1 cellular context compared by ENCODE assay signal in the genomic region with DNA sequence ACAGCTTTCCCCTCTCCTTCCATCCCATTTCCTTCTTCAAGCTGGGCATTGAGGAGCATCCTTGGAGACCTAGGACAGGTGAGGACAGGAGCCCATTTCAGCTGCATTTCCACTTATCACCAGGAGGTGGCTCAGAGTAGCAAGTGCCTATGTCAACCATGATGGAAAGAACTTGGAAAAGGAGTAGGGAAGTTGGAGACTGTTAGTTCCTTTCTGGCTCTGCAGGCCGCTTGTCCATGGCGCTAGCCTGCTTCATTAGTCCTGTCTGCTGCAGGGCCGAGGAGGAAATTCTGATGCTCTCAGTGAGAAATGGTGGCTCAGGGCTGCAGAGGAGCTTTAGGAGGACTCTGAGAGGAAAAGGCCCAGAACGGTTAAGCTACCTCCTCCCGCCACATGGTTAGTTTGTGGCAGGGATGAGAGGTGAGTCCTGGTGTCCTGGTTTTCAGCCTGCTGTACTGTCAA.
TF ChIP-seq lines count a peak whose summit lies in the region.

No MANE protein-coding gene starts in this region.

TF ChIP-seq in GM23338, 12 proteins besides CTCF, POLR2A, EP300 and RAD21 (continued from another document):
- TF ChIP-seq, protein P1, sequence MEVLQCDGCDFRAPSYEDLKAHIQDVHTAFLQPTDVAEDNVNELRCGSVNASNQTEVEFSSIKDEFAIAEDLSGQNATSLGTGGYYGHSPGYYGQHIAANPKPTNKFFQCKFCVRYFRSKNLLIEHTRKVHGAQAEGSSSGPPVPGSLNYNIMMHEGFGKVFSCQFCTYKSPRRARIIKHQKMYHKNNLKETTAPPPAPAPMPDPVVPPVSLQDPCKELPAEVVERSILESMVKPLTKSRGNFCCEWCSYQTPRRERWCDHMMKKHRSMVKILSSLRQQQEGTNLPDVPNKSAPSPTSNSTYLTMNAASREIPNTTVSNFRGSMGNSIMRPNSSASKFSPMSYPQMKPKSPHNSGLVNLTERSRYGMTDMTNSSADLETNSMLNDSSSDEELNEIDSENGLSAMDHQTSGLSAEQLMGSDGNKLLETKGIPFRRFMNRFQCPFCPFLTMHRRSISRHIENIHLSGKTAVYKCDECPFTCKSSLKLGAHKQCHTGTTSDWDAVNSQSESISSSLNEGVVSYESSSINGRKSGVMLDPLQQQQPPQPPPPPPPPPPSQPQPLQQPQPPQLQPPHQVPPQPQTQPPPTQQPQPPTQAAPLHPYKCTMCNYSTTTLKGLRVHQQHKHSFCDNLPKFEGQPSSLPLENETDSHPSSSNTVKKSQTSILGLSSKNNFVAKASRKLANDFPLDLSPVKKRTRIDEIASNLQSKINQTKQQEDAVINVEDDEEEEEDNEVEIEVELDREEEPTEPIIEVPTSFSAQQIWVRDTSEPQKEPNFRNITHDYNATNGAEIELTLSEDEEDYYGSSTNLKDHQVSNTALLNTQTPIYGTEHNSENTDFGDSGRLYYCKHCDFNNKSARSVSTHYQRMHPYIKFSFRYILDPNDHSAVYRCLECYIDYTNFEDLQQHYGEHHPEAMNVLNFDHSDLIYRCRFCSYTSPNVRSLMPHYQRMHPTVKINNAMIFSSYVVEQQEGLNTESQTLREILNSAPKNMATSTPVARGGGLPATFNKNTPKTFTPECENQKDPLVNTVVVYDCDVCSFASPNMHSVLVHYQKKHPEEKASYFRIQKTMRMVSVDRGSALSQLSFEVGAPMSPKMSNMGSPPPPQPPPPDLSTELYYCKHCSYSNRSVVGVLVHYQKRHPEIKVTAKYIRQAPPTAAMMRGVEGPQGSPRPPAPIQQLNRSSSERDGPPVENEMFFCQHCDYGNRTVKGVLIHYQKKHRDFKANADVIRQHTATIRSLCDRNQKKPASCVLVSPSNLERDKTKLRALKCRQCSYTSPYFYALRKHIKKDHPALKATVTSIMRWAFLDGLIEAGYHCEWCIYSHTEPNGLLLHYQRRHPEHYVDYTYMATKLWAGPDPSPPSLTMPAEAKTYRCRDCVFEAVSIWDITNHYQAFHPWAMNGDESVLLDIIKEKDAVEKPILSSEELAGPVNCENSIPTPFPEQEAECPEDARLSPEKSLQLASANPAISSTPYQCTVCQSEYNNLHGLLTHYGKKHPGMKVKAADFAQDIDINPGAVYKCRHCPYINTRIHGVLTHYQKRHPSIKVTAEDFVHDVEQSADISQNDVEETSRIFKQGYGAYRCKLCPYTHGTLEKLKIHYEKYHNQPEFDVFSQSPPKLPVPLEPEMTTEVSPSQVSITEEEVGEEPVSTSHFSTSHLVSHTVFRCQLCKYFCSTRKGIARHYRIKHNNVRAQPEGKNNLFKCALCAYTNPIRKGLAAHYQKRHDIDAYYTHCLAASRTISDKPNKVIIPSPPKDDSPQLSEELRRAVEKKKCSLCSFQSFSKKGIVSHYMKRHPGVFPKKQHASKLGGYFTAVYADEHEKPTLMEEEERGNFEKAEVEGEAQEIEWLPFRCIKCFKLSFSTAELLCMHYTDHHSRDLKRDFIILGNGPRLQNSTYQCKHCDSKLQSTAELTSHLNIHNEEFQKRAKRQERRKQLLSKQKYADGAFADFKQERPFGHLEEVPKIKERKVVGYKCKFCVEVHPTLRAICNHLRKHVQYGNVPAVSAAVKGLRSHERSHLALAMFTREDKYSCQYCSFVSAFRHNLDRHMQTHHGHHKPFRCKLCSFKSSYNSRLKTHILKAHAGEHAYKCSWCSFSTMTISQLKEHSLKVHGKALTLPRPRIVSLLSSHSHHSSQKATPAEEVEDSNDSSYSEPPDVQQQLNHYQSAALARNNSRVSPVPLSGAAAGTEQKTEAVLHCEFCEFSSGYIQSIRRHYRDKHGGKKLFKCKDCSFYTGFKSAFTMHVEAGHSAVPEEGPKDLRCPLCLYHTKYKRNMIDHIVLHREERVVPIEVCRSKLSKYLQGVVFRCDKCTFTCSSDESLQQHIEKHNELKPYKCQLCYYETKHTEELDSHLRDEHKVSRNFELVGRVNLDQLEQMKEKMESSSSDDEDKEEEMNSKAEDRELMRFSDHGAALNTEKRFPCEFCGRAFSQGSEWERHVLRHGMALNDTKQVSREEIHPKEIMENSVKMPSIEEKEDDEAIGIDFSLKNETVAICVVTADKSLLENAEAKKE (CRISPR knock-in tag; IDR thresholded peaks at IDR 0.05), result no peak
- TF ChIP-seq CREB1 (CRISPR knock-in tag; IDR thresholded peaks at IDR 0.05; ENCODE audit: low read depth), result no peak
- TF ChIP-seq, protein P2, sequence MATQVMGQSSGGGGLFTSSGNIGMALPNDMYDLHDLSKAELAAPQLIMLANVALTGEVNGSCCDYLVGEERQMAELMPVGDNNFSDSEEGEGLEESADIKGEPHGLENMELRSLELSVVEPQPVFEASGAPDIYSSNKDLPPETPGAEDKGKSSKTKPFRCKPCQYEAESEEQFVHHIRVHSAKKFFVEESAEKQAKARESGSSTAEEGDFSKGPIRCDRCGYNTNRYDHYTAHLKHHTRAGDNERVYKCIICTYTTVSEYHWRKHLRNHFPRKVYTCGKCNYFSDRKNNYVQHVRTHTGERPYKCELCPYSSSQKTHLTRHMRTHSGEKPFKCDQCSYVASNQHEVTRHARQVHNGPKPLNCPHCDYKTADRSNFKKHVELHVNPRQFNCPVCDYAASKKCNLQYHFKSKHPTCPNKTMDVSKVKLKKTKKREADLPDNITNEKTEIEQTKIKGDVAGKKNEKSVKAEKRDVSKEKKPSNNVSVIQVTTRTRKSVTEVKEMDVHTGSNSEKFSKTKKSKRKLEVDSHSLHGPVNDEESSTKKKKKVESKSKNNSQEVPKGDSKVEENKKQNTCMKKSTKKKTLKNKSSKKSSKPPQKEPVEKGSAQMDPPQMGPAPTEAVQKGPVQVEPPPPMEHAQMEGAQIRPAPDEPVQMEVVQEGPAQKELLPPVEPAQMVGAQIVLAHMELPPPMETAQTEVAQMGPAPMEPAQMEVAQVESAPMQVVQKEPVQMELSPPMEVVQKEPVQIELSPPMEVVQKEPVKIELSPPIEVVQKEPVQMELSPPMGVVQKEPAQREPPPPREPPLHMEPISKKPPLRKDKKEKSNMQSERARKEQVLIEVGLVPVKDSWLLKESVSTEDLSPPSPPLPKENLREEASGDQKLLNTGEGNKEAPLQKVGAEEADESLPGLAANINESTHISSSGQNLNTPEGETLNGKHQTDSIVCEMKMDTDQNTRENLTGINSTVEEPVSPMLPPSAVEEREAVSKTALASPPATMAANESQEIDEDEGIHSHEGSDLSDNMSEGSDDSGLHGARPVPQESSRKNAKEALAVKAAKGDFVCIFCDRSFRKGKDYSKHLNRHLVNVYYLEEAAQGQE (IDR thresholded peaks at IDR 0.05; ENCODE audit: unreplicated experiment), result no peak
- no peak for TF ChIP-seq ZNF114 (CRISPR knock-in tag; IDR thresholded peaks at IDR 0.05)
- TF ChIP-seq EZH2 (IDR thresholded peaks at IDR 0.05; ENCODE audit: low read depth, unreplicated experiment), result no peak
- TF ChIP-seq POLR2AphosphoS5 (IDR thresholded peaks at IDR 0.05; ENCODE audit: low read depth), result no peak
